Comparison of ENCODE assay signal across 24 cellular contexts in genomic region chr7:14630048-14630447, GRCh38.
DNase-seq lines count a peak whose midpoint lies in the region; ATAC-seq, FAIRE-seq and TF ChIP-seq lines count a peak whose summit lies in the region.
"Had no signal": no experiment of that assay in that cellular context is flagged by ENCODE, and none has a peak within 500 bp of the region (broad histone marks: within the 10 kb centered on the region; RNA-seq: fewer than 3 reads in every experiment).

No MANE protein-coding gene starts in this region.

- peaks cover 47% of the 10 kb centered on the region for H3K4me1 ChIP-seq in OCI-LY1 (ENCODE audit: insufficient read depth, low read length, severe bottlenecking)

- intact Hi-C loops in activated CD4-positive, alpha-beta memory T cell treated with anti-CD3 and anti-CD28 coated beads for 36 hours (cut with micrococcal nuclease), result no loop called here

- CTCF ChIA-PET in activated CD4-positive, alpha-beta memory T cell treated with anti-CD3 and anti-CD28 coated beads for 36 hours (lab: Charles Lee), result no interaction called here

- no peak overlapping the region for H3K27ac Mint-ChIP-seq in activated CD4-positive, alpha-beta memory T cell treated with anti-CD3 and anti-CD28 coated beads for 36 hours
- no peak overlapping the region for H3K27ac Mint-ChIP-seq in activated T-helper 17 cell treated with anti-CD3 and anti-CD28 coated beads, Interleukin-2, amount 50 U/mL, for 72 hours
- H3K27ac Mint-ChIP-seq: CD4-positive, alpha-beta T cell had no signal

- in situ Hi-C loops in ACHN (cut with HindIII; ENCODE audit: low pct_ligation_motif_present, low pct_unique_long_range_greater_than_20kb, low sequenced_read_pairs), result no loop called here

- H3K27me3 Mint-ChIP-seq in activated CD4-positive, alpha-beta memory T cell treated with anti-CD3 and anti-CD28 coated beads for 36 hours, result no peaks in the 10 kb centered on the region
- H3K27me3 Mint-ChIP-seq in activated T-helper 17 cell treated with anti-CD3 and anti-CD28 coated beads, Interleukin-2, amount 50 U/mL, for 72 hours, result no peaks in the 10 kb centered on the region
- H3K27me3 Mint-ChIP-seq: CD4-positive, alpha-beta T cell had no signal

- no peaks in the 10 kb centered on the region for H3K36me3 ChIP-seq in OCI-LY1 (ENCODE audit: insufficient read depth, low read length)
- H3K36me3 ChIP-seq: neutrophil had no signal

- H3K27me3 ChIP-seq in OCI-LY1 (ENCODE audit: insufficient read depth, low read length), result no peaks in the 10 kb centered on the region
- H3K27me3 ChIP-seq: dorsolateral prefrontal cortex, neutrophil had no signal

- H3K27ac ChIP-seq in OCI-LY1 (ENCODE audit: low read depth, low read length, poor library complexity, severe bottlenecking), result peak overlapping the region; percentile 42
- H3K27ac ChIP-seq: dorsolateral prefrontal cortex, GM23248, neutrophil had no signal

- H3K9me3 ChIP-seq in OCI-LY1 (ENCODE audit: low read length), result no peaks in the 10 kb centered on the region
- H3K9me3 ChIP-seq: neutrophil had no signal

- peak; percentile 54 for FAIRE-seq in GM18507 (lab: Jason Lieb, UNC)
- FAIRE-seq: keratinocyte had no signal

- H3K4me1 Mint-ChIP-seq in activated CD4-positive, alpha-beta memory T cell treated with anti-CD3 and anti-CD28 coated beads for 36 hours (ENCODE audit: low read depth), result no peaks in the 10 kb centered on the region
- H3K4me1 Mint-ChIP-seq in activated T-helper 17 cell treated with anti-CD3 and anti-CD28 coated beads, Interleukin-2, amount 50 U/mL, for 72 hours, result no peaks in the 10 kb centered on the region

- H3K9me3 Mint-ChIP-seq in activated CD4-positive, alpha-beta memory T cell treated with anti-CD3 and anti-CD28 coated beads for 36 hours, result no peaks in the 10 kb centered on the region
- H3K9me3 Mint-ChIP-seq in activated T-helper 17 cell treated with anti-CD3 and anti-CD28 coated beads, Interleukin-2, amount 50 U/mL, for 72 hours, result no peaks in the 10 kb centered on the region
- H3K9me3 Mint-ChIP-seq: CD4-positive, alpha-beta T cell had no signal

- no peaks in the 10 kb centered on the region for H4K20me1 ChIP-seq in OCI-LY1 (ENCODE audit: insufficient read depth, low read length)

- no peak overlapping the region for H3K4me3 ChIP-seq in OCI-LY1 (ENCODE audit: low read depth, low read length, poor library complexity, severe bottlenecking)
- H3K4me3 ChIP-seq: dorsolateral prefrontal cortex, GM23248, lung had no signal

- no peak overlapping the region for H3K9ac ChIP-seq in OCI-LY1 (ENCODE audit: low read length)
- H3K9ac ChIP-seq: GM23248 had no signal

- no peak overlapping the region for H2AFZ ChIP-seq in OCI-LY1 (ENCODE audit: low read length)
- H2AFZ ChIP-seq: GM23248 had no signal

- no peaks in the 10 kb centered on the region for H3K79me2 ChIP-seq in OCI-LY1 (ENCODE audit: insufficient read depth, low read length)

- peak overlapping the region; percentile 4; the same call in 1 of the 2 replicates for H3K4me2 ChIP-seq in OCI-LY1 (ENCODE audit: low read length)

- ATAC-seq in GM19467 (IDR thresholded peaks at IDR 0.05; ENCODE audit: unreplicated experiment) (peak; percentile 60), HG03025 (IDR thresholded peaks at IDR 0.05; ENCODE audit: low FRiP score, unreplicated experiment) (peak; percentile 72), esophagus mucosa (no peak)
- ATAC-seq in activated T-helper 17 cell treated with anti-CD3 and anti-CD28 coated beads, Interleukin-2, amount 50 U/mL, for 72 hours (replicated peaks), result no peak

- no peak overlapping the region for H3K4me3 Mint-ChIP-seq in activated CD4-positive, alpha-beta memory T cell treated with anti-CD3 and anti-CD28 coated beads for 36 hours
- H3K4me3 Mint-ChIP-seq in activated T-helper 17 cell treated with anti-CD3 and anti-CD28 coated beads, Interleukin-2, amount 50 U/mL, for 72 hours, result no peak overlapping the region
- H3K4me3 Mint-ChIP-seq: CD4-positive, alpha-beta T cell had no signal

- H3K9me2 ChIP-seq in OCI-LY1 (ENCODE audit: low read depth, low read length), result no peaks in the 10 kb centered on the region

- H3K36me3 Mint-ChIP-seq in activated CD4-positive, alpha-beta memory T cell treated with anti-CD3 and anti-CD28 coated beads for 36 hours, result no peaks in the 10 kb centered on the region
- no peaks in the 10 kb centered on the region for H3K36me3 Mint-ChIP-seq in activated T-helper 17 cell treated with anti-CD3 and anti-CD28 coated beads, Interleukin-2, amount 50 U/mL, for 72 hours (ENCODE audit: low read depth)

- TF ChIP-seq CTCF in OCI-LY1 (IDR thresholded peaks at IDR 0.05; ENCODE audit: low read length), result no peak

- no peaks in the 10 kb centered on the region for H3F3A ChIP-seq in OCI-LY1 (ENCODE audit: insufficient read depth, low read length)

- DNase-seq in GM18507 (ENCODE audit: extremely low spot score, insufficient read length, low read depth) (no peak), ACHN (no peak)
- DNase-seq in activated CD4-positive, alpha-beta memory T cell treated with anti-CD3 and anti-CD28 coated beads for 36 hours, result no peak
- DNase-seq: activated CD4-positive, alpha-beta T cell treated with anti-CD3 and anti-CD28 coated beads for 48 hours; activated CD8-positive, alpha-beta memory T cell treated with anti-CD3 and anti-CD28 coated beads, Interleukin-2, amount 50 U/mL, for 48 hours; activated effector memory CD4-positive, alpha-beta T cell treated with anti-CD3 and anti-CD28 coated beads, Interleukin-2, amount 50 U/mL, for 16 hours; CD4-positive, alpha-beta T cell; dorsolateral prefrontal cortex; foreskin fibroblast; GM23248; NCI-H1092; NCI-H2029 treated with DMSO at 0.1 percent for 48 hours; NCI-H446 treated with DMSO at 0.1 percent for 48 hours; Right ventricle myocardium superior; substantia nigra; SW 1271 had no signal

- POLR2A ChIA-PET in activated CD4-positive, alpha-beta memory T cell treated with anti-CD3 and anti-CD28 coated beads for 36 hours (lab: Charles Lee), result no interaction called here

Comparison
In these comparisons a context has a peak if more than half of its experiments do, and no peak if none do; other contexts are left out.
1. ATAC-seq: peak in GM19467 (single experiment) and HG03025 (single experiment); none in esophagus mucosa (single experiment) and activated T-helper 17 cell treated with anti-CD3 and anti-CD28 coated beads, Interleukin-2, amount 50 U/mL, for 72 hours (single experiment).